In the genomic region with DNA sequence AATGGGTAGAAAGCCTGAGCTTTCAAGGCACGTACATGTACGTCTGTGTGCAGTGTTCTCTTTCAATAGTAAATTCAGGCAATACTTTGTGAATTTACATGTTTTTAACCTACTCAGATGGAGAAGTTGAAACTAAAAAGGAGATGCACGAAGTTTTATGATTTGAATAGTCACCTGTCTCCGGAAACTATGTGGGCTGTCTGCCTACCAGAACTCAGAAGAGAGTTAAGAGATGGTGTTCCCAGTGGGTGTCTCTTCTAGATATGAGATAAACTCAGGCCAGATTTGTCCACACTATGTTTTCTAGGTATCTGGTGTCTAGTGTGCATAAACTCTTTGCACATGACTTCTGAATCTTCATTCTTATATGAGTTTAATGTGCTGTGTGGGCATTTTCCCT, we compare ENCODE assay signal across 12 cellular contexts.
DNase-seq lines count a peak whose midpoint lies in the region; ATAC-seq lines count a peak whose summit lies in the region.
"Had no signal": no experiment of that assay in that cellular context is flagged by ENCODE, and none has a peak within 500 bp of the region (broad histone marks: within the 10 kb centered on the region; RNA-seq: fewer than 3 reads in every experiment).

No MANE protein-coding gene starts in this region.

- DNase-seq in H7 (no peak), H4 (ENCODE audit: low spot score) (no peak), KG1 (lab: John Stamatoyannopoulos, UW) (no peak), substantia nigra (lab: John Stamatoyannopoulos, UW) (no peak)
- DNase-seq: DMS53, Right ventricle myocardium superior had no signal

- peak overlapping the region; percentile 97 for H3K27ac Mint-ChIP-seq in activated naive CD8-positive, alpha-beta T cell

- no peaks in the 10 kb centered on the region for H3K27me3 Mint-ChIP-seq in activated naive CD8-positive, alpha-beta T cell

- peak overlapping the region; percentile 74 for H3K4me3 Mint-ChIP-seq in activated naive CD8-positive, alpha-beta T cell

- H3K36me3 ChIP-seq in H7 (replicated peaks; ENCODE audit: control insufficient read depth, insufficient read depth, low read length), result no peaks in the 10 kb centered on the region
- H3K36me3 ChIP-seq: right atrium auricular region, thoracic aorta had no signal

- no peaks in the 10 kb centered on the region for H3K9me3 Mint-ChIP-seq in activated naive CD8-positive, alpha-beta T cell (ENCODE audit: low read depth)

- no peak overlapping the region for H3K4me3 ChIP-seq in H7 (ENCODE audit: insufficient read depth, low read depth, low read length)
- H3K4me3 ChIP-seq: right atrium auricular region, thoracic aorta had no signal

- ATAC-seq in GM18502 (IDR thresholded peaks at IDR 0.05; ENCODE audit: poor library complexity, unreplicated experiment), result peak; percentile 90
- peak; percentile 84 for ATAC-seq in GM21360 (IDR thresholded peaks at IDR 0.05; ENCODE audit: unreplicated experiment)
- peak; percentile 84 for ATAC-seq in HG03175 (IDR thresholded peaks at IDR 0.05; ENCODE audit: unreplicated experiment)

- H3K36me3 Mint-ChIP-seq in activated naive CD8-positive, alpha-beta T cell, result peaks cover 17% of the 10 kb centered on the region

- no peak overlapping the region for H3K27ac ChIP-seq in substantia nigra (ENCODE audit: low read depth, low read length, poor library complexity, severe bottlenecking)
- H3K27ac ChIP-seq: right atrium auricular region, thoracic aorta had no signal

- peaks cover 88% of the 10 kb centered on the region for H3K4me1 Mint-ChIP-seq in activated naive CD8-positive, alpha-beta T cell (ENCODE audit: low read depth)

- no peaks in the 10 kb centered on the region for H3K27me3 ChIP-seq in H7 (ENCODE audit: control insufficient read depth, insufficient read depth, low read length)
- H3K27me3 ChIP-seq: right atrium auricular region had no signal
